In the genomic region with DNA sequence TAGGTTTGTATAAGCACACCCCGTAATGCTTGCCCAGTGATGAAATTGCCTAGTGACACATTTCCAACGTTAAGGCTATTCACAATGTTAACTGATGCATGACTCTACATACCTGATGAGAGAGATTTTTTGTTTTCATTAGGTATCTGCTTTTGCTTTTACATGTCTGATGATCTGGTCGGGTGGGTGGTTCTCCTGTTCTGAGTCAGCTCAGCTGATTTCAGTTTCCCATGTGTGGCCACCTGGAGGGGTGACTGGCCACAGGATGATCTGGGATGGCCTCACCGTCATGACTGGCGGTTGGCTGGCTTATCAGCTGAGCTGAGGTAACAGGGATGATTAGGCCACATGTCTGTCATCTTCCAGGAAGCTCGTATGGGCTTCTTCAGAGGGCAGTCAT, we compare ENCODE assay signal across 9 cellular contexts. TPM values are rescaled to one million over a fixed set of nuclear protein-coding genes. Genes with fewer than 3 reads are reported as not detected.
A peak's percentile ranks its signal among the peaks of the same experiment; 100 is the strongest.
DNase-seq lines count a peak whose midpoint lies in the region; ATAC-seq, FAIRE-seq and TF ChIP-seq lines count a peak whose summit lies in the region.
"Had no signal": no experiment of that assay in that cellular context is flagged by ENCODE, and none has a peak within 500 bp of the region (broad histone marks: within the 10 kb centered on the region; RNA-seq: fewer than 3 reads in every experiment).

No MANE protein-coding gene starts in this region.

- intact Hi-C loops in activated CD8-positive, alpha-beta T cell treated with anti-CD3 and anti-CD28 coated beads for 36 hours (cut with micrococcal nuclease): no loop called here
- intact Hi-C loops in pancreas (cut with DNase I): no loop called here

- H3K4me1 ChIP-seq in pancreas: peaks cover 8 to 10% (median 10%) of the 10 kb centered on the region in 3 donors

- CTCF ChIA-PET in activated CD8-positive, alpha-beta T cell treated with anti-CD3 and anti-CD28 coated beads for 36 hours (lab: Charles Lee): no interaction called here

- H3K36me3 Mint-ChIP-seq in activated CD8-positive, alpha-beta T cell treated with anti-CD3 and anti-CD28 coated beads for 36 hours (ENCODE audit: low read depth): no peaks in the 10 kb centered on the region
- peaks cover 0 to 4% of the 10 kb centered on the region in 2 donors for H3K36me3 Mint-ChIP-seq in stimulated activated naive B cell treated with anti-CD40 and anti-IgM and Interleukin-4, amounts not matched to agents 10 μg/mL and 1 μg/mL and 100 μg/mL, for 72 hours

- no peaks in the 10 kb centered on the region for H3K9me3 Mint-ChIP-seq in activated CD8-positive, alpha-beta T cell treated with anti-CD3 and anti-CD28 coated beads for 36 hours
- no peaks in the 10 kb centered on the region for H3K9me3 Mint-ChIP-seq in stimulated activated naive B cell treated with anti-CD40 and anti-IgM and Interleukin-4, amounts not matched to agents 10 μg/mL and 1 μg/mL and 100 μg/mL, for 72 hours

- no peaks in the 10 kb centered on the region for H3K36me3 ChIP-seq in pancreas

- peak; percentile 69 for DNase-seq in activated effector memory CD4-positive, alpha-beta T cell treated with anti-CD3 and anti-CD28 coated beads, Interleukin-2, amount 50 U/mL, for 16 hours
- no peak for DNase-seq in activated effector memory CD4-positive, alpha-beta T cell treated with Interleukin-2 at 50 U/mL for 16 hours
- DNase-seq in activated CD8-positive, alpha-beta T cell treated with anti-CD3 and anti-CD28 coated beads for 36 hours: peak; percentile 83
- peak; percentile 51 for DNase-seq in stimulated activated naive B cell treated with anti-CD40 and anti-IgM and Interleukin-4, amounts not matched to agents 10 μg/mL and 1 μg/mL and 100 μg/mL, for 72 hours
- no peak for DNase-seq in mesenteric fat pad (ENCODE audit: low spot score)
- no peak for DNase-seq in amniotic stem cell (lab: John Stamatoyannopoulos, UW)
- no peak for DNase-seq in pancreas

- peak; percentile 96 for ATAC-seq in HG03066 (IDR thresholded peaks at IDR 0.05; ENCODE audit: low read depth, unreplicated experiment)
- peak; percentile 90 for ATAC-seq in activated CD8-positive, alpha-beta T cell treated with anti-CD3 and anti-CD28 coated beads for 36 hours
- ATAC-seq in stimulated activated naive B cell treated with anti-CD40 and anti-IgM and Interleukin-4, amounts not matched to agents 10 μg/mL and 1 μg/mL and 100 μg/mL, for 72 hours (replicated peaks): peak; percentile 86 to 91
- ATAC-seq in pancreas: no peak

- H3K4me1 Mint-ChIP-seq in activated CD8-positive, alpha-beta T cell treated with anti-CD3 and anti-CD28 coated beads for 36 hours (ENCODE audit: low read depth): peaks cover 14% of the 10 kb centered on the region
- peaks cover 8 to 26% of the 10 kb centered on the region in 2 donors for H3K4me1 Mint-ChIP-seq in stimulated activated naive B cell treated with anti-CD40 and anti-IgM and Interleukin-4, amounts not matched to agents 10 μg/mL and 1 μg/mL and 100 μg/mL, for 72 hours

- 78 to 85% methylated on average over 6 of the region's 6 CpGs for WGBS in pancreas, 2 donors

- H3K9me3 ChIP-seq in pancreas: no peaks in the 10 kb centered on the region

- no peak for FAIRE-seq in pancreas (lab: Jason Lieb, UNC)

- no peaks in the 10 kb centered on the region for H3K27me3 Mint-ChIP-seq in activated CD8-positive, alpha-beta T cell treated with anti-CD3 and anti-CD28 coated beads for 36 hours
- H3K27me3 Mint-ChIP-seq in stimulated activated naive B cell treated with anti-CD40 and anti-IgM and Interleukin-4, amounts not matched to agents 10 μg/mL and 1 μg/mL and 100 μg/mL, for 72 hours: no peaks in the 10 kb centered on the region

- no peak overlapping the region for H3K4me3 Mint-ChIP-seq in activated CD8-positive, alpha-beta T cell treated with anti-CD3 and anti-CD28 coated beads for 36 hours
- H3K4me3 Mint-ChIP-seq in stimulated activated naive B cell treated with anti-CD40 and anti-IgM and Interleukin-4, amounts not matched to agents 10 μg/mL and 1 μg/mL and 100 μg/mL, for 72 hours: no peak overlapping the region

- no peak overlapping the region for H3K27ac Mint-ChIP-seq in activated CD8-positive, alpha-beta T cell treated with anti-CD3 and anti-CD28 coated beads for 36 hours
- peak overlapping the region; percentile 68 for H3K27ac Mint-ChIP-seq in stimulated activated naive B cell treated with anti-CD40 and anti-IgM and Interleukin-4, amounts not matched to agents 10 μg/mL and 1 μg/mL and 100 μg/mL, for 72 hours

- H3K27me3 ChIP-seq in pancreas: no peaks in the 10 kb centered on the region

- no peak overlapping the region for H3K4me3 ChIP-seq in pancreas

- H3K27ac ChIP-seq in pancreas: no peak overlapping the region
- H3K27ac ChIP-seq: C4-2B had no signal

- no peak for TF ChIP-seq CTCF in activated CD8-positive, alpha-beta T cell treated with anti-CD3 and anti-CD28 coated beads for 36 hours (IDR thresholded peaks at IDR 0.05)
- TF ChIP-seq CTCF in pancreas (IDR thresholded peaks at IDR 0.05): no peak

- POLR2A ChIA-PET in activated CD8-positive, alpha-beta T cell treated with anti-CD3 and anti-CD28 coated beads for 36 hours (lab: Charles Lee): interaction anchor here (1.0 to 1.2 kb wide), 2 partner anchors 41 to 112 kb away, joined by 3 to 4 read pairs; no protein-coding TSS in a partner anchor

RNA-seq across cellular contexts. Expression of a gene that starts 33.8 kb away (rescaled TPM):
- total RNA-seq in activated CD8-positive, alpha-beta T cell treated with anti-CD3 and anti-CD28 coated beads for 36 hours: 1 to 10 TPM; 5.8 to 6.0 TPM
- total RNA-seq in mesenteric fat pad (23.4 TPM), pancreas (10 to 100 TPM in 3 of 6 donors, 1 to 10 TPM in 3; 8.0 to 12.9 (median 9.4) TPM)
- polyA plus RNA-seq in pancreas: 10 to 100 TPM; 15.1 to 18.0 TPM

Comparison
In these comparisons a context has a peak if more than half of its experiments do, and no peak if none do; other contexts are left out.
1. DNase-seq: peak in activated effector memory CD4-positive, alpha-beta T cell treated with anti-CD3 and anti-CD28 coated beads, Interleukin-2, amount 50 U/mL, for 16 hours (single experiment), activated CD8-positive, alpha-beta T cell treated with anti-CD3 and anti-CD28 coated beads for 36 hours (single experiment) and stimulated activated naive B cell treated with anti-CD40 and anti-IgM and Interleukin-4, amounts not matched to agents 10 μg/mL and 1 μg/mL and 100 μg/mL, for 72 hours (single experiment); none in activated effector memory CD4-positive, alpha-beta T cell treated with Interleukin-2 at 50 U/mL for 16 hours (single experiment), mesenteric fat pad (single experiment), amniotic stem cell (single experiment) and pancreas (0 of 6).
2. ATAC-seq: peak in HG03066 (single experiment), activated CD8-positive, alpha-beta T cell treated with anti-CD3 and anti-CD28 coated beads for 36 hours (single experiment) and stimulated activated naive B cell treated with anti-CD40 and anti-IgM and Interleukin-4, amounts not matched to agents 10 μg/mL and 1 μg/mL and 100 μg/mL, for 72 hours (2 of 2); none in pancreas (0 of 4).